ENCODE assay signal across 8 cellular contexts in genomic region chr19:4139614-4140236, GRCh38. TPM values are rescaled to one million over a fixed set of nuclear protein-coding genes. Genes with fewer than 3 reads are reported as not detected.
DNase-seq lines count a peak whose midpoint lies in the region; ATAC-seq and TF ChIP-seq lines count a peak whose summit lies in the region.

No MANE protein-coding gene starts in this region.

- H3K36me3 ChIP-seq in KMS-11 (ENCODE audit: insufficient read depth), result no peaks in the 10 kb centered on the region
- no peaks in the 10 kb centered on the region for H3K36me3 ChIP-seq in vagina

- H3K9ac ChIP-seq in KMS-11, result no peak overlapping the region

- peaks cover 60% of the 10 kb centered on the region for H3K27me3 ChIP-seq in KMS-11 (ENCODE audit: insufficient read depth, low read depth)
- no peaks in the 10 kb centered on the region for H3K27me3 ChIP-seq in vagina

- no peak overlapping the region for H3K4me2 ChIP-seq in KMS-11

- DNase-seq in DMS153 (lab: John Stamatoyannopoulos, UW), result peak; percentile 5
- DNase-seq in SKM-1 treated with dmso at 0.1 percent for 144 hours (lab: John Stamatoyannopoulos, UW; ENCODE audit: unreplicated experiment), result peak; percentile 46
- peak; percentile 89 for DNase-seq in activated naive CD4-positive, alpha-beta T cell treated with Interleukin-2 at 50 U/mL for 16 hours
- DNase-seq in cardiac septum (ENCODE audit: low spot score), result peak; percentile 93
- DNase-seq in putamen (ENCODE audit: low spot score), result peak; percentile 26
- no peak for DNase-seq in vagina (ENCODE audit: extremely low spot score in 2 of 2)

- H3K4me3 ChIP-seq in KMS-11 (IDR thresholded peaks at IDR 0.05; ENCODE audit: insufficient read depth, low read depth, low read length) (no peak overlapping the region), vagina (no peak overlapping the region)

- no peaks in the 10 kb centered on the region for H3K79me2 ChIP-seq in KMS-11 (ENCODE audit: insufficient read depth, low read depth)

- intact Hi-C loops in cardiac septum (cut with DNase I), result loop anchor here (5.0 kb wide), 1 partner anchor 63 kb away; no protein-coding TSS in a partner anchor
- intact Hi-C loops in vagina (cut with DNase I), result no loop called here

- TF ChIP-seq POLR2A in vagina (IDR thresholded peaks at IDR 0.05), result no peak

- H3K4me1 ChIP-seq in KMS-11 (ENCODE audit: low read depth, poor library complexity, severe bottlenecking), result peaks cover 4% of the 10 kb centered on the region
- H3K4me1 ChIP-seq in vagina, result no peaks in the 10 kb centered on the region

- no peak overlapping the region for H3K27ac ChIP-seq in KMS-11
- no peak overlapping the region for H3K27ac ChIP-seq in vagina

- ATAC-seq in HG03439 (IDR thresholded peaks at IDR 0.05; ENCODE audit: unreplicated experiment), result no peak

- H3K9me3 ChIP-seq in vagina, result no peaks in the 10 kb centered on the region

- no peak overlapping the region for H2AFZ ChIP-seq in KMS-11 (ENCODE audit: low read depth)

- H4K20me1 ChIP-seq in KMS-11 (ENCODE audit: insufficient read depth), result no peaks in the 10 kb centered on the region

- TF ChIP-seq CTCF in KMS-11 (conservative IDR thresholded peaks at IDR 0.05; ENCODE audit: low read depth, low read length) (peak; percentile 77), vagina (IDR thresholded peaks at IDR 0.05) (peak; percentile 52 to 71 (median 64))

RNA-seq across cellular contexts. Expression of gene CREB3L3, which starts 13.7 kb away (rescaled TPM):
- total RNA-seq in cardiac septum, result not detected
- not detected for total RNA-seq in vagina

RNA-seq across cellular contexts. Expression of gene MAP2K2, which starts 15.8 kb away (rescaled TPM):
- 107 TPM for total RNA-seq in cardiac septum
- 104 TPM for total RNA-seq in vagina

RNA-seq across cellular contexts. Expression of gene SIRT6, which starts 42.6 kb away (rescaled TPM):
- total RNA-seq in cardiac septum (14.9 TPM), vagina (65.6 TPM)

RNA-seq across cellular contexts. Expression of gene ANKRD24, which starts 42.8 kb away (rescaled TPM):
- total RNA-seq in cardiac septum (1.6 TPM), vagina (0.25 TPM)

Comparison
In these comparisons a context has a peak if more than half of its experiments do, and no peak if none do; other contexts are left out.
1. DNase-seq: peak in DMS153 (single experiment), SKM-1 treated with dmso at 0.1 percent for 144 hours (single experiment), activated naive CD4-positive, alpha-beta T cell treated with Interleukin-2 at 50 U/mL for 16 hours (single experiment), cardiac septum (single experiment) and putamen (single experiment); none in vagina (0 of 2).